In genomic region chr3:72258366-72258765, GRCh38 we compare ENCODE assay signal across 1 cellular context.
A peak's percentile ranks its signal among the peaks of the same experiment; 100 is the strongest.
TF ChIP-seq lines count a peak whose summit lies in the region.

No MANE protein-coding gene starts in this region.

TF ChIP-seq in HEK293, 187 proteins besides CTCF, POLR2A, EP300 and RAD21 (continued from another document):
- TF ChIP-seq PRDM2 (tag by site-specific recombination; IDR thresholded peaks at IDR 0.05; ENCODE audit: borderline replicate concordance) (no peak), ZFHX2 (tag by site-specific recombination; conservative IDR thresholded peaks at IDR 0.05) (peak; percentile 47)
